26 cellular contexts compared by ENCODE assay signal in the genomic region with DNA sequence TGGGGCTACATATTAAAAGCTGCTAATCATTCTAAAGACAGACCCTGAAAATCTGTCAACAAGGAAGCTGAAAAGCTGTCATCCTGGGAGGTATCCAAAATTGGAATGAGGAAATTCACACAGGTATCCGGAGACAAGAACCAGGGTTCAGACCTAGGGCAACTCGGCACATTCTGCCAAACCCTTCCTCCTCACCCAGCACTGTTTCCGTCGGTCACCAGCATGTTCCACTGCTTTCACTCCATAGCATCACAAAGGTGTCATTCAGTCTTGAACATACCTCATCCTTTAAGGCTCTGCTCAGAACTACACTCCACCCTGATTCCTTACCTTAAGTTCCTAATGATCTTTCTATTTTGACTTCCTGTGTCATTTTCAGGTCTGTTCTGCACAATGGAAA.
A peak's percentile ranks its signal among the peaks of the same experiment; 100 is the strongest.
DNase-seq lines count a peak whose midpoint lies in the region; TF ChIP-seq lines count a peak whose summit lies in the region.
"Had no signal": no experiment of that assay in that cellular context is flagged by ENCODE, and none has a peak within 500 bp of the region (broad histone marks: within the 10 kb centered on the region; RNA-seq: fewer than 3 reads in every experiment).

No MANE protein-coding gene starts in this region.

- no peaks in the 10 kb centered on the region for H4K20me1 ChIP-seq in hepatocyte (ENCODE audit: insufficient read depth, poor library complexity, severe bottlenecking)

- peak overlapping the region in 1 of 2 experiments; percentile 92 for H2BK12ac ChIP-seq in mesenchymal stem cell (ENCODE audit: low read length in 2 of 2)

- H2BK15ac ChIP-seq in mesenchymal stem cell (ENCODE audit: low read depth, poor library complexity, severe bottlenecking): no peak overlapping the region

- no peak overlapping the region for H4K91ac ChIP-seq in mesenchymal stem cell (ENCODE audit: low read length)

- no peaks in the 10 kb centered on the region for H3K79me2 ChIP-seq in hepatocyte

- 97% methylated on average over 4 of the region's 4 CpGs for WGBS in mesenchymal stem cell
- 95% methylated on average over 4 of the region's 4 CpGs for WGBS in hepatocyte (ENCODE audit: low lambda C conversion rate, missing lambda C conversion rate)

- no peak overlapping the region for H3K18ac ChIP-seq in mesenchymal stem cell (ENCODE audit: low read depth in 1 of 2, low read length in 2 of 2)

- H3K4ac ChIP-seq in mesenchymal stem cell (ENCODE audit: low read depth in 1 of 2, low read length in 2 of 2): no peak overlapping the region

- no peak overlapping the region for H3K23ac ChIP-seq in mesenchymal stem cell (ENCODE audit: low read length in 2 of 2)

- intact Hi-C loops in Calu3 (cut with micrococcal nuclease; ENCODE audit: unreplicated experiment) (loop anchor here (1.0 to 2.0 kb wide), 3 partner anchors 14 to 66 kb away; no protein-coding TSS in a partner anchor), MCF 10A (cut with micrococcal nuclease) (loop anchor here (1.0 kb wide), 1 partner anchor 26 kb away; no protein-coding TSS in a partner anchor)

- H3K9ac ChIP-seq in mesenchymal stem cell (ENCODE audit: low read length): no peak overlapping the region

- H3K36me3 Mint-ChIP-seq in Calu3 (ENCODE audit: insufficient read depth, unreplicated experiment): peaks cover 49% of the 10 kb centered on the region
- H3K36me3 Mint-ChIP-seq in MCF 10A (ENCODE audit: insufficient read depth, unreplicated experiment): no peaks in the 10 kb centered on the region
- H3K36me3 Mint-ChIP-seq in CD8-positive, alpha-beta memory T cell: peaks cover 0 to 5% (median 2%) of the 10 kb centered on the region in 3 donors
- H3K36me3 Mint-ChIP-seq: stimulated activated effector memory CD8-positive, alpha-beta T cell treated with anti-CD3 and anti-CD28 coated beads, Interleukin-12 subunit alpha, Interleukin-12 subunit beta, amount 100 ng/mL, for 72 hours had no signal

- no peak overlapping the region for H2BK5ac ChIP-seq in mesenchymal stem cell (ENCODE audit: low read depth, low read length, poor library complexity, severe bottlenecking)

- H3K4me2 ChIP-seq in mesenchymal stem cell (ENCODE audit: low read length, poor library complexity, severe bottlenecking): no peak overlapping the region
- no peak overlapping the region for H3K4me2 ChIP-seq in hepatocyte

- TF ChIP-seq CTCF in Calu3 (IDR thresholded peaks at IDR 0.05; ENCODE audit: unreplicated experiment) (no peak), MCF 10A (IDR thresholded peaks at IDR 0.05; ENCODE audit: unreplicated experiment) (no peak), hepatocyte (IDR thresholded peaks at IDR 0.05; ENCODE audit: poor library complexity) (no peak)

- H3K27me3 Mint-ChIP-seq in Calu3 (ENCODE audit: unreplicated experiment): no peaks in the 10 kb centered on the region
- no peaks in the 10 kb centered on the region for H3K27me3 Mint-ChIP-seq in MCF 10A (ENCODE audit: insufficient read depth, unreplicated experiment)
- no peaks in the 10 kb centered on the region for H3K27me3 Mint-ChIP-seq in CD8-positive, alpha-beta memory T cell

- H3K27me3 ChIP-seq in mesenchymal stem cell (ENCODE audit: control insufficient read depth in 1 of 2, insufficient read depth in 1 of 2, low read length in 2 of 2): no peaks in the 10 kb centered on the region
- H3K27me3 ChIP-seq in hepatocyte: no peaks in the 10 kb centered on the region
- no peaks in the 10 kb centered on the region for H3K27me3 ChIP-seq in CD8-positive, alpha-beta memory T cell (ENCODE audit: insufficient read depth, low read length, poor library complexity, severe bottlenecking)
- H3K27me3 ChIP-seq: pancreas, right atrium auricular region, upper lobe of left lung had no signal

- CTCF ChIA-PET in Calu3 (lab: Charles Lee) (interaction anchor here (0.6 to 4.2 kb wide), 4 partner anchors 15 to 239 kb away, joined by 3 to 16 read pairs (median 4); no protein-coding TSS in a partner anchor), MCF 10A (lab: Yijun Ruan, JAX) (interaction anchor here (1.1 kb wide), 1 partner anchor 183 kb away, joined by 3 read pairs; no protein-coding TSS in a partner anchor)
- CTCF ChIA-PET in CD8-positive, alpha-beta memory T cell (lab: Charles Lee): no interaction called here

- no peak overlapping the region for H3K4me3 Mint-ChIP-seq in Calu3 (ENCODE audit: low read depth, unreplicated experiment)
- no peak overlapping the region for H3K4me3 Mint-ChIP-seq in MCF 10A (ENCODE audit: unreplicated experiment)
- no peak overlapping the region for H3K4me3 Mint-ChIP-seq in CD8-positive, alpha-beta memory T cell
- H3K4me3 Mint-ChIP-seq: nephron progenitor cell; stimulated activated effector memory CD8-positive, alpha-beta T cell treated with anti-CD3 and anti-CD28 coated beads, Interleukin-12 subunit alpha, Interleukin-12 subunit beta, amount 100 ng/mL, for 72 hours had no signal

- H3K79me1 ChIP-seq in mesenchymal stem cell (replicated peaks; ENCODE audit: low read length, poor library complexity, severe bottlenecking): no peaks in the 10 kb centered on the region

- H2AFZ ChIP-seq in mesenchymal stem cell (ENCODE audit: low read depth, low read length) (no peak overlapping the region), hepatocyte (no peak overlapping the region)

- no peaks in the 10 kb centered on the region for H3K36me3 ChIP-seq in mesenchymal stem cell (ENCODE audit: control insufficient read depth in 1 of 2, insufficient read depth in 2 of 2, low read depth in 1 of 2, low read length in 2 of 2)
- no peaks in the 10 kb centered on the region for H3K36me3 ChIP-seq in hepatocyte (replicated peaks; ENCODE audit: insufficient read depth, low read depth)
- H3K36me3 ChIP-seq in CD8-positive, alpha-beta memory T cell (ENCODE audit: insufficient read depth, low read length): no peaks in the 10 kb centered on the region
- H3K36me3 ChIP-seq: pancreas, right atrium auricular region, upper lobe of left lung had no signal

- no peak overlapping the region for H2AK5ac ChIP-seq in mesenchymal stem cell (ENCODE audit: low read length, severe bottlenecking)

- no peaks in the 10 kb centered on the region for H3K9me3 ChIP-seq in mesenchymal stem cell (ENCODE audit: control insufficient read depth, low read length)
- H3K9me3 ChIP-seq in hepatocyte (ENCODE audit: low read depth): no peaks in the 10 kb centered on the region
- no peaks in the 10 kb centered on the region for H3K9me3 ChIP-seq in CD8-positive, alpha-beta memory T cell (ENCODE audit: low read length)
- H3K9me3 ChIP-seq: pancreas, right atrium auricular region, upper lobe of left lung had no signal

- H3K4me3 ChIP-seq in mesenchymal stem cell (ENCODE audit: insufficient read depth in 1 of 2, low read depth in 1 of 2, low read length in 2 of 2) (no peak overlapping the region), hepatocyte (no peak overlapping the region)
- no peak overlapping the region for H3K4me3 ChIP-seq in CD8-positive, alpha-beta memory T cell (ENCODE audit: low read length)
- H3K4me3 ChIP-seq: lung, pancreas, right atrium auricular region, SK-N-MC, upper lobe of left lung had no signal

- H3K4me1 Mint-ChIP-seq in Calu3 (ENCODE audit: low read depth, unreplicated experiment) (peaks cover 83% of the 10 kb centered on the region), MCF 10A (ENCODE audit: insufficient read depth, unreplicated experiment) (peaks cover 20% of the 10 kb centered on the region)
- H3K4me1 Mint-ChIP-seq in CD8-positive, alpha-beta memory T cell: peaks cover 8 to 23% (median 23%) of the 10 kb centered on the region in 3 donors
- H3K4me1 Mint-ChIP-seq: nephron progenitor cell had no signal

- H3K4me1 ChIP-seq in mesenchymal stem cell (ENCODE audit: control insufficient read depth, insufficient read depth, low read depth, low read length) (peaks cover 3% of the 10 kb centered on the region), hepatocyte (ENCODE audit: insufficient read depth) (no peaks in the 10 kb centered on the region)
- no peaks in the 10 kb centered on the region for H3K4me1 ChIP-seq in CD8-positive, alpha-beta memory T cell (ENCODE audit: insufficient read depth, low read length)
- H3K4me1 ChIP-seq: pancreas, right atrium auricular region, upper lobe of left lung had no signal

- H3K27ac ChIP-seq in mesenchymal stem cell (ENCODE audit: low read length, poor library complexity, severe bottlenecking) (peak overlapping the region; percentile 56), hepatocyte (no peak overlapping the region)
- H3K27ac ChIP-seq in CD8-positive, alpha-beta memory T cell (ENCODE audit: low read depth, low read length): no peak overlapping the region
- H3K27ac ChIP-seq: HL-60, pancreas, right atrium auricular region, SK-N-MC, upper lobe of left lung had no signal

- no peak overlapping the region for H4K8ac ChIP-seq in mesenchymal stem cell (ENCODE audit: low read length)

- H3K9me3 Mint-ChIP-seq in Calu3 (ENCODE audit: low read depth, unreplicated experiment) (peaks cover 6% of the 10 kb centered on the region), MCF 10A (ENCODE audit: unreplicated experiment) (no peaks in the 10 kb centered on the region)
- no peaks in the 10 kb centered on the region for H3K9me3 Mint-ChIP-seq in CD8-positive, alpha-beta memory T cell
- H3K9me3 Mint-ChIP-seq: nephron progenitor cell; stimulated activated effector memory CD8-positive, alpha-beta T cell treated with anti-CD3 and anti-CD28 coated beads, Interleukin-12 subunit alpha, Interleukin-12 subunit beta, amount 100 ng/mL, for 72 hours had no signal

- peak; percentile 90 for DNase-seq in Calu3
- peak; percentile 35 for DNase-seq in M059J (ENCODE audit: low read depth)
- no peak for DNase-seq in MCF 10A (ENCODE audit: unreplicated experiment)
- no peak for DNase-seq in mesenchymal stem cell
- no peak for DNase-seq in GF-D8 (lab: John Stamatoyannopoulos, UW)
- no peak for DNase-seq in hepatocyte (ENCODE audit: low spot score)
- DNase-seq in CD8-positive, alpha-beta memory T cell: no peak
- DNase-seq in SHP77 treated with DMSO at 0.1 percent for 48 hours (lab: John Stamatoyannopoulos, UW): no peak
- DNase-seq: activated CD4-positive, alpha-beta T cell treated with anti-CD3 and anti-CD28 coated beads for 4 hours; activated CD8-positive, alpha-beta memory T cell treated with anti-CD3 and anti-CD28 coated beads for 24 hours; activated effector memory CD4-positive, alpha-beta T cell treated with anti-CD3 and anti-CD28 coated beads, Interleukin-2, amount 50 U/mL, for 16 hours; activated T-cell treated with anti-CD3 and anti-CD28 coated beads, Interleukin-2, amount 50 U/mL, for 1 hour; COR-L47; DMS79; glutamatergic neuron; Kasumi-1; NCI-H510A treated with DMSO at 0.1 percent for 48 hours; nephron progenitor cell; pancreas; stimulated activated CD4-positive, alpha-beta T cell treated with anti-CD3 and anti-CD28 coated beads, Interleukin-4, amount 100 ng/mL, for 24 hours; upper lobe of left lung had no signal

- BruUV-seq in Calu3 (replicated peaks; lab: Mats Ljungman, UMichigan) (no TSS peak), MCF 10A (replicated peaks; lab: Mats Ljungman, UMichigan) (no TSS peak)

- no peaks in the 10 kb centered on the region for H3K9me2 ChIP-seq in hepatocyte (replicated peaks; ENCODE audit: insufficient read depth)

- no peak overlapping the region for H2BK120ac ChIP-seq in mesenchymal stem cell (ENCODE audit: low read depth, low read length)

- POLR2A ChIA-PET in MCF 10A (lab: Yijun Ruan, JAX): interaction anchor here (0.7 to 1.1 kb wide), 2 partner anchors 15 to 153 kb away, joined by 3 read pairs; partner anchors contain the start of gene RASA1
- POLR2A ChIA-PET in CD8-positive, alpha-beta memory T cell (lab: Charles Lee): interaction anchor here (0.5 kb wide), 1 partner anchor 19 kb away, joined by 3 read pairs; no protein-coding TSS in a partner anchor

- no peak overlapping the region for H3K14ac ChIP-seq in mesenchymal stem cell (ENCODE audit: low read length in 2 of 2)

- H3K27ac Mint-ChIP-seq in Calu3 (ENCODE audit: unreplicated experiment) (peak overlapping the region; percentile 99), MCF 10A (ENCODE audit: low read depth, unreplicated experiment) (peak overlapping the region; percentile 64)
- H3K27ac Mint-ChIP-seq in CD8-positive, alpha-beta memory T cell: no peak overlapping the region
- H3K27ac Mint-ChIP-seq: nephron progenitor cell; stimulated activated effector memory CD8-positive, alpha-beta T cell treated with anti-CD3 and anti-CD28 coated beads, Interleukin-12 subunit alpha, Interleukin-12 subunit beta, amount 100 ng/mL, for 72 hours had no signal

Comparison
In these comparisons a context has a peak if more than half of its experiments do, and no peak if none do; other contexts are left out.
1. DNase-seq: peak in Calu3 (single experiment) and M059J (single experiment); none in MCF 10A (single experiment), mesenchymal stem cell (single experiment), GF-D8 (single experiment), hepatocyte (single experiment), CD8-positive, alpha-beta memory T cell (0 of 5) and SHP77 treated with DMSO at 0.1 percent for 48 hours (single experiment).
2. H3K27ac Mint-ChIP-seq: peak in Calu3 (single experiment) and MCF 10A (single experiment); none in CD8-positive, alpha-beta memory T cell (0 of 8).